ENCODE assay signal across 24 cellular contexts in the genomic region with DNA sequence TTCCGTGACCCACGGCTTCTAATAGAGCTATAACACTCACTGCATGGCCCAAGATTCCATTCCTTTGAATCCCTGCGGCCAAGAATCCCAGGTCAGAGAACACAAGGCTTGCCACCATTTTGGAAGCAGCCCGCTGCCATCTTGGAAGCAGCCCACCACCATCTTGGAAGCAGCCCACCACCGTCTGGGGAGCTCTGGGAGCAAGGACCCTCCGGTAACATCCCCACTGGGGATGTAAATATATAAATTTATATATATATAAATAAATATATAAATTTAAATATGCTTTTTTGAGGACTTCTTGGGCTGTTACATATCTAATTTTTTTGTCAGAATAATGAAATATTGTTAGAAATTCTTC.
"Had no signal": no experiment of that assay in that cellular context is flagged by ENCODE, and none has a peak within 500 bp of the region (broad histone marks: within the 10 kb centered on the region; RNA-seq: fewer than 3 reads in every experiment).

No MANE protein-coding gene starts in this region.

- H3K4me3 ChIP-seq: neural progenitor cell, ovary, psoas muscle, right lobe of liver, sigmoid colon, stomach, thoracic aorta, thyroid gland, tibial nerve, upper lobe of left lung, vagina had no signal

- H3K79me2 ChIP-seq: parathyroid adenoma had no signal

- H3K9me3 ChIP-seq: ovary, psoas muscle, right lobe of liver, sigmoid colon, stomach, thoracic aorta, thyroid gland, tibial nerve, upper lobe of left lung, vagina had no signal

- FAIRE-seq: small intestine, urothelium cell line had no signal

- H3K36me3 ChIP-seq: neural progenitor cell, ovary, right lobe of liver, sigmoid colon, stomach, thoracic aorta, thyroid gland, tibial nerve, upper lobe of left lung, vagina had no signal

- H3K27ac ChIP-seq: neural progenitor cell, ovary, parathyroid adenoma, psoas muscle, right lobe of liver, sigmoid colon, stomach, thoracic aorta, thyroid gland, tibial nerve, upper lobe of left lung, vagina had no signal

- H3K27me3 ChIP-seq: neural progenitor cell, ovary, right lobe of liver, sigmoid colon, stomach, thyroid gland, tibial nerve, upper lobe of left lung, vagina had no signal

- ATAC-seq: psoas muscle; right cardiac atrium; right lobe of liver; stimulated activated effector memory CD8-positive, alpha-beta T cell treated with anti-CD3 and anti-CD28 coated beads, Interleukin-12 subunit alpha, Interleukin-12 subunit beta, amount 100 ng/mL, for 72 hours; stimulated activated naive B cell treated with anti-CD40 and anti-IgM and Interleukin-4, amounts not matched to agents 10 μg/mL and 1 μg/mL and 100 μg/mL, for 72 hours had no signal

- H3K4me2 ChIP-seq: neural progenitor cell had no signal

- H2AFZ ChIP-seq: neural progenitor cell, parathyroid adenoma had no signal

- H3K9ac ChIP-seq: neural progenitor cell, parathyroid adenoma had no signal

- DNase-seq: occipital lobe; ovary; psoas muscle; right cardiac atrium; right lobe of liver; sigmoid colon; small intestine; stimulated activated CD4-positive, alpha-beta T cell treated with anti-CD3 and anti-CD28 coated beads, Interleukin-15, amount 100 ng/mL, for 24 hours; stimulated activated CD4-positive, alpha-beta T cell treated with anti-CD3 and anti-CD28 coated beads, Interleukin-2, amount 100 ng/mL, for 24 hours; stimulated activated CD4-positive, alpha-beta T cell treated with anti-CD3 and anti-CD28 coated beads, Interleukin-2, amount 100 ng/mL, for 48 hours; stimulated activated CD4-positive, alpha-beta T cell treated with anti-CD3 and anti-CD28 coated beads, Interleukin-4, amount 100 ng/mL, for 24 hours; stimulated activated naive B cell treated with anti-CD40 and anti-IgM and Interleukin-4, amounts not matched to agents 10 μg/mL and 1 μg/mL and 100 μg/mL, for 72 hours; stimulated activated naive CD4-positive, alpha-beta T cell treated with Interleukin-2 at 50 U/mL for 16 hours; stomach; thyroid gland; trophoblast cell had no signal

- H3K4me1 ChIP-seq: neural progenitor cell, parathyroid adenoma, psoas muscle, right lobe of liver, sigmoid colon, stomach, thyroid gland, tibial nerve, upper lobe of left lung, vagina had no signal
